Comparison of ENCODE assay signal across 11 cellular contexts in genomic region chr1:16014509-16015482, GRCh38. TPM values are rescaled to one million over a fixed set of nuclear protein-coding genes. Genes with fewer than 3 reads are reported as not detected.
DNase-seq lines count a peak whose midpoint lies in the region; ATAC-seq, FAIRE-seq and TF ChIP-seq lines count a peak whose summit lies in the region.
"Had no signal": no experiment of that assay in that cellular context is flagged by ENCODE, and none has a peak within 500 bp of the region (broad histone marks: within the 10 kb centered on the region; RNA-seq: fewer than 3 reads in every experiment).

No MANE protein-coding gene starts in this region.

- intact Hi-C loops in K562 (cut with micrococcal nuclease) = no loop called here

- H3K9ac ChIP-seq in K562 (ENCODE audit: insufficient read depth in 1 of 2, low read depth in 2 of 2, low read length in 2 of 2) = peak overlapping the region; percentile 66 to 90
- H3K9ac ChIP-seq in muscle layer of colon (ENCODE audit: low read length) = peak overlapping the region; percentile 77

- H3K27ac ChIP-seq in K562 (ENCODE audit: extremely low read depth, low read depth, low read length) = peak overlapping the region; percentile 79
- H3K27ac ChIP-seq in muscle layer of colon (ENCODE audit: low read depth, low read length) = peak overlapping the region; percentile 91

- H3K4me1 ChIP-seq in K562 (replicated peaks in 1 of 2; ENCODE audit: control insufficient read depth in 2 of 2, insufficient read depth in 2 of 2, low read length in 2 of 2) (peaks cover 37 to 74% of the 10 kb centered on the region in 2 experiments), muscle layer of colon (ENCODE audit: insufficient read depth, low read length) (peaks cover 65% of the 10 kb centered on the region)

- CTCF ChIA-PET in K562 (lab: Yijun Ruan, JAX; ENCODE audit: low intra/inter-chr PET ratio) = no interaction called here

- H3K79me2 ChIP-seq in K562 (ENCODE audit: control insufficient read depth, insufficient read depth, low read length) = no peaks in the 10 kb centered on the region

- no peak overlapping the region for H3K27ac Mint-ChIP-seq in activated naive CD8-positive, alpha-beta T cell treated with anti-CD3 and anti-CD28 coated beads, Interleukin-2, amount 50 U/mL, for 24 hours
- H3K27ac Mint-ChIP-seq in activated naive CD8-positive, alpha-beta T cell treated with anti-CD3 and anti-CD28 coated beads for 36 hours = no peak overlapping the region
- peak overlapping the region; percentile 54 for H3K27ac Mint-ChIP-seq in type B pancreatic cell

- peak; percentile 17 for DNase-seq in activated naive CD8-positive, alpha-beta T cell treated with anti-CD3 and anti-CD28 coated beads, Interleukin-2, amount 50 U/mL, for 24 hours
- DNase-seq in activated naive CD8-positive, alpha-beta T cell treated with anti-CD3 and anti-CD28 coated beads for 36 hours = no peak
- DNase-seq in K562 (ENCODE audit: extremely low read depth in 1 of 4, low spot score in 3 of 4) (peak; percentile 73 to 89 (median 78)), type B pancreatic cell (ENCODE audit: extremely low spot score, unreplicated experiment) (no peak), NCI-H774 (lab: John Stamatoyannopoulos, UW) (no peak)
- no peak for DNase-seq in stimulated activated CD4-positive, alpha-beta T cell treated with anti-CD3 and anti-CD28 coated beads, Interleukin-12 subunit alpha, Interleukin-12 subunit beta, amount 100 ng/mL, for 4 hours
- DNase-seq: activated T-cell treated with anti-CD3 and anti-CD28 coated beads, Interleukin-2, amount 50 U/mL, for 1 hour; effector memory CD4-positive, alpha-beta T cell; NCI-H2029 treated with DMSO at 0.1 percent for 48 hours had no signal

- BruUV-seq in K562 (replicated peaks; lab: Mats Ljungman, UMichigan) = no TSS peak

- H3K27me3 ChIP-seq in K562 (ENCODE audit: control insufficient read depth in 2 of 2, insufficient read depth in 2 of 2, low read length in 2 of 2) (no peaks in the 10 kb centered on the region), muscle layer of colon (ENCODE audit: control insufficient read depth in 1 of 2, insufficient read depth in 2 of 2, low read length in 2 of 2) (no peaks in the 10 kb centered on the region)

- TF ChIP-seq POLR2A in K562 (conservative IDR thresholded peaks at IDR 0.05) = no peak

- H3K9me3 ChIP-seq in K562 (replicated peaks; ENCODE audit: control insufficient read depth, insufficient read depth, low read depth, low read length) = no peaks in the 10 kb centered on the region
- no peaks in the 10 kb centered on the region for H3K9me3 ChIP-seq in muscle layer of colon (ENCODE audit: low read length)

- peak overlapping the region; percentile 76; the same call in 1 of the 2 replicates for H3K4me2 ChIP-seq in K562 (ENCODE audit: insufficient read depth, low read length)

- H3K4me3 ChIP-seq in K562 (no peak overlapping the region), muscle layer of colon (ENCODE audit: low read depth in 1 of 2, low read length in 2 of 2) (peak overlapping the region; percentile 25 to 28)

- peak overlapping the region; percentile 88 for H2AFZ ChIP-seq in K562 (ENCODE audit: low read depth, low read length)

- in situ Hi-C loops in K562 (cut with MboI) = loop anchor here (5.0 to 10.0 kb wide), 2 partner anchors 50 to 178 kb away; no protein-coding TSS in a partner anchor

- H3K9me3 Mint-ChIP-seq in activated naive CD8-positive, alpha-beta T cell treated with anti-CD3 and anti-CD28 coated beads, Interleukin-2, amount 50 U/mL, for 24 hours = no peaks in the 10 kb centered on the region
- H3K9me3 Mint-ChIP-seq in activated naive CD8-positive, alpha-beta T cell treated with anti-CD3 and anti-CD28 coated beads for 36 hours = no peaks in the 10 kb centered on the region
- no peaks in the 10 kb centered on the region for H3K9me3 Mint-ChIP-seq in type B pancreatic cell

- no peaks in the 10 kb centered on the region for H3K36me3 Mint-ChIP-seq in activated naive CD8-positive, alpha-beta T cell treated with anti-CD3 and anti-CD28 coated beads, Interleukin-2, amount 50 U/mL, for 24 hours (ENCODE audit: low read depth)
- no peaks in the 10 kb centered on the region for H3K36me3 Mint-ChIP-seq in activated naive CD8-positive, alpha-beta T cell treated with anti-CD3 and anti-CD28 coated beads for 36 hours
- no peaks in the 10 kb centered on the region for H3K36me3 Mint-ChIP-seq in type B pancreatic cell

- H4K20me1 ChIP-seq in K562 (replicated peaks; ENCODE audit: control insufficient read depth, insufficient read depth, low read length) = no peaks in the 10 kb centered on the region

- peaks cover 11% of the 10 kb centered on the region for H3K27me3 Mint-ChIP-seq in activated naive CD8-positive, alpha-beta T cell treated with anti-CD3 and anti-CD28 coated beads, Interleukin-2, amount 50 U/mL, for 24 hours
- peaks cover 15% of the 10 kb centered on the region for H3K27me3 Mint-ChIP-seq in activated naive CD8-positive, alpha-beta T cell treated with anti-CD3 and anti-CD28 coated beads for 36 hours
- no peaks in the 10 kb centered on the region for H3K27me3 Mint-ChIP-seq in type B pancreatic cell

- peaks cover 24% of the 10 kb centered on the region for H3K4me1 Mint-ChIP-seq in activated naive CD8-positive, alpha-beta T cell treated with anti-CD3 and anti-CD28 coated beads, Interleukin-2, amount 50 U/mL, for 24 hours
- H3K4me1 Mint-ChIP-seq in activated naive CD8-positive, alpha-beta T cell treated with anti-CD3 and anti-CD28 coated beads for 36 hours = peaks cover 6% of the 10 kb centered on the region
- H3K4me1 Mint-ChIP-seq in type B pancreatic cell (ENCODE audit: unreplicated experiment) = peaks cover 29% of the 10 kb centered on the region

- TF ChIP-seq CTCF in K562 (IDR thresholded peaks at IDR 0.05 in 2 of 3, conservative IDR thresholded peaks at IDR 0.05 in 1 of 3; ENCODE audit: insufficient read depth in 2 of 3, low read depth in 1 of 3, low read length in 3 of 3) (no peak), type B pancreatic cell (conservative IDR thresholded peaks at IDR 0.05) (no peak)

- H3K4me3 Mint-ChIP-seq in activated naive CD8-positive, alpha-beta T cell treated with anti-CD3 and anti-CD28 coated beads, Interleukin-2, amount 50 U/mL, for 24 hours = no peak overlapping the region
- no peak overlapping the region for H3K4me3 Mint-ChIP-seq in activated naive CD8-positive, alpha-beta T cell treated with anti-CD3 and anti-CD28 coated beads for 36 hours
- peak overlapping the region; percentile 58 for H3K4me3 Mint-ChIP-seq in type B pancreatic cell

- POLR2A ChIA-PET in K562 (lab: Yijun Ruan, JAX) = interaction anchor here (0.5 to 1.2 kb wide), 7 partner anchors 8 to 1161 kb away, joined by 3 to 6 read pairs (median 3); no protein-coding TSS in a partner anchor

- WGBS in K562 (ENCODE audit: insufficient coverage, low coverage, missing lambda C conversion rate) = 24% methylated on average over 17 of the region's 17 CpGs

- H3K36me3 ChIP-seq in K562 (ENCODE audit: control insufficient read depth, insufficient read depth, low read length) (no peaks in the 10 kb centered on the region), muscle layer of colon (ENCODE audit: insufficient read depth, low read length) (no peaks in the 10 kb centered on the region)

- H3K9me1 ChIP-seq in K562 (ENCODE audit: control insufficient read depth, insufficient read depth, low read length) = no peaks in the 10 kb centered on the region

- no peak for ATAC-seq in activated naive CD8-positive, alpha-beta T cell treated with anti-CD3 and anti-CD28 coated beads, Interleukin-2, amount 50 U/mL, for 24 hours
- ATAC-seq in K562 = peak; percentile 71
- no peak for ATAC-seq in HG03378 (IDR thresholded peaks at IDR 0.05; ENCODE audit: unreplicated experiment)

- TF ChIP-seq EP300 in K562 (IDR thresholded peaks at IDR 0.05; ENCODE audit: low read length) = no peak

- FAIRE-seq in K562 (lab: Jason Lieb, UNC) = peak; percentile 97

- TF ChIP-seq RAD21 in K562 (CRISPR knock-in tag; conservative IDR thresholded peaks at IDR 0.05 in 1 of 2, IDR thresholded peaks at IDR 0.05 in 1 of 2) = no peak

RNA-seq across cellular contexts. Expression of gene HSPB7, which starts 3.0 kb away (rescaled TPM):
- total RNA-seq in activated naive CD8-positive, alpha-beta T cell treated with anti-CD3 and anti-CD28 coated beads for 36 hours = not detected
- 0.44 TPM in 1 of 2 replicates, not detected in the other for total RNA-seq in K562 (2011; cell fraction: chromatin; rRNA removed; ENCODE audit: low replicate concordance)
- not detected in 2 replicates for total RNA-seq in K562 (2011; cell fraction: nucleolus; rRNA removed)
- 0.31 TPM in 1 of 2 replicates, not detected in the other for total RNA-seq in K562 (2011; cell fraction: nucleoplasm; rRNA removed)
- total RNA-seq in K562 (2014; rRNA removed) = 0.05 TPM in 1 of 2 replicates, not detected in the other
- total RNA-seq in K562 (2014; rRNA removed; fragmentation: Illumina TruSeq; extraction: Trizol) = not detected in 2 replicates
- not detected in 2 replicates for total RNA-seq in K562 (2015; rRNA removed; fragmentation: Illumina TruSeq; extraction: Trizol)
- total RNA-seq in K562 (2021) = 0.09 TPM in 1 of 2 replicates, not detected in the other
- polyA plus RNA-seq in K562 (2011; rRNA removed) = 0.07 and 0.08 TPM in 2 replicates
- polyA plus RNA-seq in K562 (2011; cell fraction: cytosol; rRNA removed) = 0.03 and 0.04 TPM in 2 replicates
- polyA plus RNA-seq in K562 (2011; cell fraction: nucleus; rRNA removed) = 0.07 and 0.08 TPM in 2 replicates
- 0.16 and 0.17 TPM in 2 replicates for polyA plus RNA-seq in K562 (2012)
- 0.19 TPM in 1 of 2 replicates, not detected in the other for polyA plus RNA-seq in K562 (2014; fragmentation: Illumina TruSeq; extraction: Trizol)
- polyA plus RNA-seq in K562 (2014; fragmentation: Nextera tagmentation; extraction: Ambion mirVana) = not detected
- not detected in 2 replicates for polyA plus RNA-seq in K562 (2014; rRNA removed)
- polyA minus RNA-seq in K562 (2011; rRNA and poly(A)+ RNA removed) = not detected in 2 replicates
- not detected in 2 replicates for polyA minus RNA-seq in K562 (2011; cell fraction: cytosol; rRNA and poly(A)+ RNA removed)
- not detected in 2 replicates for polyA minus RNA-seq in K562 (2011; cell fraction: nucleus; rRNA and poly(A)+ RNA removed)
- total RNA-seq in type B pancreatic cell (ENCODE audit: low replicate concordance) = 0.48 and 0.64 TPM in 2 replicates

RNA-seq across cellular contexts. Expression of gene CLCNKA, which starts 7.0 kb away (rescaled TPM):
- total RNA-seq in activated naive CD8-positive, alpha-beta T cell treated with anti-CD3 and anti-CD28 coated beads for 36 hours = not detected
- 0.55 and 2.4 TPM in 2 replicates for total RNA-seq in K562 (2011; cell fraction: chromatin; rRNA removed; ENCODE audit: low replicate concordance)
- 0.92 and 2.0 TPM in 2 replicates for total RNA-seq in K562 (2011; cell fraction: nucleolus; rRNA removed)
- 0.76 and 2.0 TPM in 2 replicates for total RNA-seq in K562 (2011; cell fraction: nucleoplasm; rRNA removed)
- total RNA-seq in K562 (2014; rRNA removed) (0.18 TPM in 1 of 2 replicates, not detected in the other), K562 (2014; rRNA removed; fragmentation: Illumina TruSeq; extraction: Trizol) (not detected in 2 replicates), K562 (2015; rRNA removed; fragmentation: Illumina TruSeq; extraction: Trizol) (not detected in 2 replicates), K562 (2021) (0.07 and 0.18 TPM in 2 replicates), type B pancreatic cell (ENCODE audit: low replicate concordance) (0.38 and 1.6 TPM in 2 replicates)
- polyA plus RNA-seq in K562 (2011; rRNA removed) (0.10 and 0.45 TPM in 2 replicates), K562 (2014; fragmentation: Illumina TruSeq; extraction: Trizol) (0.10 TPM in 1 of 2 replicates, not detected in the other), K562 (2014; fragmentation: Nextera tagmentation; extraction: Ambion mirVana) (under 1 TPM in 1 of 2 experiments, not detected in 1; 0.03 TPM), K562 (2014; rRNA removed) (0.37 TPM in 1 of 2 replicates, not detected in the other)
- polyA plus RNA-seq in K562 (2011; cell fraction: cytosol; rRNA removed) = 0.24 and 1.1 TPM in 2 replicates
- polyA plus RNA-seq in K562 (2011; cell fraction: nucleus; rRNA removed) = 4.6 and 6.0 TPM in 2 replicates
- polyA plus RNA-seq in K562 (2012) = 0.14 and 0.35 TPM in 2 replicates
- 0.07 TPM in 1 of 2 replicates, not detected in the other for polyA minus RNA-seq in K562 (2011; rRNA and poly(A)+ RNA removed)
- not detected in 2 replicates for polyA minus RNA-seq in K562 (2011; cell fraction: cytosol; rRNA and poly(A)+ RNA removed)
- 0.56 and 0.94 TPM in 2 replicates for polyA minus RNA-seq in K562 (2011; cell fraction: nucleus; rRNA and poly(A)+ RNA removed)

RNA-seq across cellular contexts. Expression of gene SRARP, which starts 10.8 kb away (rescaled TPM):
- not detected for total RNA-seq in activated naive CD8-positive, alpha-beta T cell treated with anti-CD3 and anti-CD28 coated beads for 36 hours
- not detected in 2 replicates for total RNA-seq in K562 (2011; cell fraction: chromatin; rRNA removed; ENCODE audit: low replicate concordance)
- total RNA-seq in K562 (2011; cell fraction: nucleolus; rRNA removed) = not detected in 2 replicates
- not detected in 2 replicates for total RNA-seq in K562 (2011; cell fraction: nucleoplasm; rRNA removed)
- not detected in 2 replicates for total RNA-seq in K562 (2014; rRNA removed)
- not detected in 2 replicates for total RNA-seq in K562 (2014; rRNA removed; fragmentation: Illumina TruSeq; extraction: Trizol)
- not detected in 2 replicates for total RNA-seq in K562 (2015; rRNA removed; fragmentation: Illumina TruSeq; extraction: Trizol)
- not detected in 2 replicates for total RNA-seq in K562 (2021)
- not detected in 2 replicates for polyA plus RNA-seq in K562 (2011; rRNA removed)
- not detected in 2 replicates for polyA plus RNA-seq in K562 (2011; cell fraction: cytosol; rRNA removed)
- not detected in 2 replicates for polyA plus RNA-seq in K562 (2011; cell fraction: nucleus; rRNA removed)
- not detected in 2 replicates for polyA plus RNA-seq in K562 (2012)
- not detected in 2 replicates for polyA plus RNA-seq in K562 (2014; fragmentation: Illumina TruSeq; extraction: Trizol)
- polyA plus RNA-seq in K562 (2014; fragmentation: Nextera tagmentation; extraction: Ambion mirVana) = not detected
- polyA plus RNA-seq in K562 (2014; rRNA removed) = not detected in 2 replicates
- polyA minus RNA-seq in K562 (2011; rRNA and poly(A)+ RNA removed) = not detected in 2 replicates
- polyA minus RNA-seq in K562 (2011; cell fraction: cytosol; rRNA and poly(A)+ RNA removed) = not detected in 2 replicates
- polyA minus RNA-seq in K562 (2011; cell fraction: nucleus; rRNA and poly(A)+ RNA removed) = not detected in 2 replicates
- total RNA-seq in type B pancreatic cell (ENCODE audit: low replicate concordance) = not detected in 2 replicates

RNA-seq across cellular contexts. Expression of gene CLCNKB, which starts 28.8 kb away (rescaled TPM):
- not detected for total RNA-seq in activated naive CD8-positive, alpha-beta T cell treated with anti-CD3 and anti-CD28 coated beads for 36 hours
- total RNA-seq in K562 (2011; cell fraction: chromatin; rRNA removed; ENCODE audit: low replicate concordance) = 1.2 and 5.1 TPM in 2 replicates
- 3.3 and 5.3 TPM in 2 replicates for total RNA-seq in K562 (2011; cell fraction: nucleolus; rRNA removed)
- 1.8 and 2.3 TPM in 2 replicates for total RNA-seq in K562 (2011; cell fraction: nucleoplasm; rRNA removed)
- 0.64 and 1.6 TPM in 2 replicates for total RNA-seq in K562 (2014; rRNA removed)
- total RNA-seq in K562 (2014; rRNA removed; fragmentation: Illumina TruSeq; extraction: Trizol) = 0.32 and 0.40 TPM in 2 replicates
- total RNA-seq in K562 (2015; rRNA removed; fragmentation: Illumina TruSeq; extraction: Trizol) = 0.19 and 0.29 TPM in 2 replicates
- total RNA-seq in K562 (2021) = 1.1 TPM in 2 replicates
- polyA plus RNA-seq in K562 (2011; rRNA removed) = 1.4 and 4.0 TPM in 2 replicates
- polyA plus RNA-seq in K562 (2011; cell fraction: cytosol; rRNA removed) = 3.6 and 5.5 TPM in 2 replicates
- polyA plus RNA-seq in K562 (2011; cell fraction: nucleus; rRNA removed) = 22.9 and 26.0 TPM in 2 replicates
- 0.48 and 1.8 TPM in 2 replicates for polyA plus RNA-seq in K562 (2012)
- polyA plus RNA-seq in K562 (2014; fragmentation: Illumina TruSeq; extraction: Trizol) = 0.97 and 1.1 TPM in 2 replicates
- polyA plus RNA-seq in K562 (2014; fragmentation: Nextera tagmentation; extraction: Ambion mirVana) = under 1 TPM; 0.08 to 0.49 TPM
- 1.2 and 1.7 TPM in 2 replicates for polyA plus RNA-seq in K562 (2014; rRNA removed)
- 0.99 and 1.2 TPM in 2 replicates for polyA minus RNA-seq in K562 (2011; rRNA and poly(A)+ RNA removed)
- polyA minus RNA-seq in K562 (2011; cell fraction: cytosol; rRNA and poly(A)+ RNA removed) = 1.0 TPM in 1 of 2 replicates, not detected in the other
- 1.5 and 2.3 TPM in 2 replicates for polyA minus RNA-seq in K562 (2011; cell fraction: nucleus; rRNA and poly(A)+ RNA removed)
- 0.95 and 1.6 TPM in 2 replicates for total RNA-seq in type B pancreatic cell (ENCODE audit: low replicate concordance)

RNA-seq across cellular contexts. Expression of gene ZBTB17, which starts 38.9 kb away (rescaled TPM):
- total RNA-seq in activated naive CD8-positive, alpha-beta T cell treated with anti-CD3 and anti-CD28 coated beads for 36 hours = 10 to 100 TPM; 52.3 to 56.1 TPM
- total RNA-seq in K562 (2011; cell fraction: chromatin; rRNA removed; ENCODE audit: low replicate concordance) = 64.2 and 253 TPM in 2 replicates
- 186 and 214 TPM in 2 replicates for total RNA-seq in K562 (2011; cell fraction: nucleolus; rRNA removed)
- total RNA-seq in K562 (2011; cell fraction: nucleoplasm; rRNA removed) = 76.0 and 95.5 TPM in 2 replicates
- total RNA-seq in K562 (2014; rRNA removed) (43.3 and 54.0 TPM in 2 replicates), K562 (2014; rRNA removed; fragmentation: Illumina TruSeq; extraction: Trizol) (10.4 and 11.0 TPM in 2 replicates), K562 (2015; rRNA removed; fragmentation: Illumina TruSeq; extraction: Trizol) (29.6 and 33.2 TPM in 2 replicates), K562 (2021) (46.5 and 53.4 TPM in 2 replicates), type B pancreatic cell (ENCODE audit: low replicate concordance) (27.8 and 42.2 TPM in 2 replicates)
- polyA plus RNA-seq in K562 (2011; rRNA removed) (43.4 and 71.1 TPM in 2 replicates), K562 (2014; fragmentation: Illumina TruSeq; extraction: Trizol) (15.1 and 31.6 TPM in 2 replicates), K562 (2014; fragmentation: Nextera tagmentation; extraction: Ambion mirVana) (1 to 10 TPM; 1.1 to 1.7 TPM), K562 (2014; rRNA removed) (50.3 and 54.1 TPM in 2 replicates)
- polyA plus RNA-seq in K562 (2011; cell fraction: cytosol; rRNA removed) = 56.0 and 83.7 TPM in 2 replicates
- polyA plus RNA-seq in K562 (2011; cell fraction: nucleus; rRNA removed) = 333 and 422 TPM in 2 replicates
- 34.3 and 57.6 TPM in 2 replicates for polyA plus RNA-seq in K562 (2012)
- polyA minus RNA-seq in K562 (2011; rRNA and poly(A)+ RNA removed) = 22.8 and 30.5 TPM in 2 replicates
- 36.4 and 38.9 TPM in 2 replicates for polyA minus RNA-seq in K562 (2011; cell fraction: cytosol; rRNA and poly(A)+ RNA removed)
- 70.3 and 82.3 TPM in 2 replicates for polyA minus RNA-seq in K562 (2011; cell fraction: nucleus; rRNA and poly(A)+ RNA removed)

Comparison
In these comparisons a context has a peak if more than half of its experiments do, and no peak if none do; other contexts are left out.
1. DNase-seq: peak in activated naive CD8-positive, alpha-beta T cell treated with anti-CD3 and anti-CD28 coated beads, Interleukin-2, amount 50 U/mL, for 24 hours (single experiment) and K562 (4 of 4); none in activated naive CD8-positive, alpha-beta T cell treated with anti-CD3 and anti-CD28 coated beads for 36 hours (single experiment), type B pancreatic cell (single experiment), stimulated activated CD4-positive, alpha-beta T cell treated with anti-CD3 and anti-CD28 coated beads, Interleukin-12 subunit alpha, Interleukin-12 subunit beta, amount 100 ng/mL, for 4 hours (single experiment) and NCI-H774 (single experiment).